ENCODE assay signal across 7 cellular contexts in genomic region chr19:16197188-16197621, GRCh38. TPM values are rescaled to one million over a fixed set of nuclear protein-coding genes. Genes with fewer than 3 reads are reported as not detected.
DNase-seq lines count a peak whose midpoint lies in the region; ATAC-seq and TF ChIP-seq lines count a peak whose summit lies in the region.

No MANE protein-coding gene starts in this region.

- peak overlapping the region; percentile 90 for H3K4me3 Mint-ChIP-seq in endothelial cell (ENCODE audit: unreplicated experiment)

- peaks cover 43% of the 10 kb centered on the region for H3K4me1 ChIP-seq in osteoblast (ENCODE audit: insufficient read depth, low read length)

- H3K4me1 Mint-ChIP-seq in endothelial cell (ENCODE audit: unreplicated experiment), result peaks cover 8% of the 10 kb centered on the region

- H3K27ac ChIP-seq in osteoblast (ENCODE audit: low read depth, low read length), result peak overlapping the region; percentile 91

- H3K27me3 ChIP-seq in osteoblast (ENCODE audit: insufficient read depth, low read length), result no peaks in the 10 kb centered on the region

- peaks cover 10% of the 10 kb centered on the region for H3K27me3 Mint-ChIP-seq in endothelial cell (ENCODE audit: unreplicated experiment)

- 39 to 48% methylated on average over 2 of the region's 2 CpGs for WGBS in lower leg skin, 2 donors

- peaks cover 41% of the 10 kb centered on the region for H3K79me2 ChIP-seq in osteoblast (ENCODE audit: insufficient read depth, low read length)

- TF ChIP-seq CTCF in endothelial cell (IDR thresholded peaks at IDR 0.05; ENCODE audit: unreplicated experiment) (no peak), osteoblast (IDR thresholded peaks at IDR 0.05; ENCODE audit: extremely low read depth, low read depth, low read length) (no peak), lower leg skin (IDR thresholded peaks at IDR 0.05) (no peak)

- no peak for TF ChIP-seq POLR2A in lower leg skin (IDR thresholded peaks at IDR 0.05)

- H3K27ac Mint-ChIP-seq in endothelial cell (ENCODE audit: unreplicated experiment), result peak overlapping the region; percentile 89

- peaks cover 33% of the 10 kb centered on the region for H4K20me1 ChIP-seq in osteoblast (ENCODE audit: insufficient read depth, low read length)

- DNase-seq in H4 (ENCODE audit: low spot score) (peak; percentile 17), RPMI7951 (ENCODE audit: low read depth) (peak; percentile 52), endothelial cell (ENCODE audit: low spot score) (no peak), osteoblast (ENCODE audit: insufficient read length, low spot score, missing footprints) (peak; percentile 97), NCI-H1092 treated with DMSO at 0.1 percent for 48 hours (lab: John Stamatoyannopoulos, UW) (no peak), lower leg skin (ENCODE audit: low spot score in 2 of 2) (no peak)

- no peak overlapping the region for H2AFZ ChIP-seq in osteoblast (ENCODE audit: low read length)

- peaks cover 4% of the 10 kb centered on the region for H3K36me3 ChIP-seq in osteoblast (ENCODE audit: insufficient read depth, low read length)

- peak overlapping the region; percentile 97 for H3K4me2 ChIP-seq in osteoblast (ENCODE audit: insufficient read depth, low read length)

- H3K9me3 Mint-ChIP-seq in endothelial cell (ENCODE audit: unreplicated experiment), result no peaks in the 10 kb centered on the region

- intact Hi-C loops in lower leg skin (cut with DNase I; ENCODE audit: low total_unique reads), result no loop called here

- H3K4me3 ChIP-seq in osteoblast (ENCODE audit: insufficient read depth, low read length) (peak overlapping the region; percentile 99), lower leg skin (ENCODE audit: low read depth, poor library complexity, severe bottlenecking) (no peak overlapping the region)

- no peak for ATAC-seq in GM19467 (IDR thresholded peaks at IDR 0.05; ENCODE audit: unreplicated experiment)

- no peaks in the 10 kb centered on the region for H3K9me3 ChIP-seq in osteoblast (ENCODE audit: low read depth, low read length)

- H3K36me3 Mint-ChIP-seq in endothelial cell (ENCODE audit: low read depth, unreplicated experiment), result peaks cover 23% of the 10 kb centered on the region

RNA-seq across cellular contexts. Expression of gene AP1M1, which starts 0.5 kb away (rescaled TPM):
- 88.8 and 95.9 TPM in 2 replicates for total RNA-seq in H4 (2014; rRNA removed; shearing (Covaris generic))
- total RNA-seq in RPMI7951 (2014; rRNA removed; shearing (Covaris generic)), result 134 and 138 TPM in 2 replicates
- 76.0 TPM for total RNA-seq in endothelial cell (ENCODE audit: unreplicated experiment)
- 49.5 and 52.1 TPM in 2 replicates for total RNA-seq in osteoblast
- total RNA-seq in lower leg skin, result 10 to 100 TPM; 47.2 to 66.9 (median 48.6) TPM

RNA-seq across cellular contexts. Expression of gene FAM32A, which starts 12.0 kb away (rescaled TPM):
- 230 and 257 TPM in 2 replicates for total RNA-seq in H4 (2014; rRNA removed; shearing (Covaris generic))
- 119 and 140 TPM in 2 replicates for total RNA-seq in RPMI7951 (2014; rRNA removed; shearing (Covaris generic))
- 90.1 TPM for total RNA-seq in endothelial cell (ENCODE audit: unreplicated experiment)
- 93.4 and 109 TPM in 2 replicates for total RNA-seq in osteoblast
- total RNA-seq in lower leg skin, result 100 to 1,000 TPM in 3 of 4 donors, 10 to 100 TPM in 1; 95.3 to 114 (median 105) TPM

RNA-seq across cellular contexts. Expression of gene CIB3, which starts 23.9 kb away (rescaled TPM):
- total RNA-seq in H4 (2014; rRNA removed; shearing (Covaris generic)), result not detected in 2 replicates
- total RNA-seq in RPMI7951 (2014; rRNA removed; shearing (Covaris generic)), result not detected in 2 replicates
- not detected for total RNA-seq in endothelial cell (ENCODE audit: unreplicated experiment)
- not detected in 2 replicates for total RNA-seq in osteoblast
- not detected for total RNA-seq in lower leg skin

RNA-seq across cellular contexts. Expression of gene HSH2D, which starts 53.7 kb away (rescaled TPM):
- not detected in 2 replicates for total RNA-seq in H4 (2014; rRNA removed; shearing (Covaris generic))
- not detected in 2 replicates for total RNA-seq in RPMI7951 (2014; rRNA removed; shearing (Covaris generic))
- not detected for total RNA-seq in endothelial cell (ENCODE audit: unreplicated experiment)
- total RNA-seq in osteoblast, result 0.36 TPM in 1 of 2 replicates, not detected in the other
- total RNA-seq in lower leg skin, result under 1 TPM in 1 of 4 donors, not detected in 3; 0.45 TPM

Comparison
In these comparisons a context has a peak if more than half of its experiments do, and no peak if none do; other contexts are left out.
1. DNase-seq: peak in H4 (single experiment), RPMI7951 (single experiment) and osteoblast (single experiment); none in endothelial cell (single experiment), NCI-H1092 treated with DMSO at 0.1 percent for 48 hours (single experiment) and lower leg skin (0 of 2).